In the genomic region with DNA sequence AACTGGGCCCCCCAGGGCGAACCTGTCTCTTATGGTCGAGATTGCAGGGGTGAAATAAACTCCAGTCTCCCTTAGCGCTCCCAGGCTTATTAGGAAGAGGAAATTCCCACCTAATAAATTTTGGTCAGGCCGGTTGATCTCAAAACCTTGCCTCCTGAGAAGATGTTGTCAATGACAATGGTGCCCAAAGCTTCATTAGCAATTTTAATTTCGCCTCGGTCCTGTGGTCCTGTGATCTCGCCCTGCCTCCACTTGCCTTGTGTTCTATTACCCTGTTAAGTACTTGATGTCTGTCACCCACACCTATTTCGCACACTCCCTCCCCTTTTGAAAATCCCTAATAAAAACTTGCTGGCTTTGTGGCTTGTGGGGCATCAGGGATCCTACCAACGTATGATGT, we compare ENCODE assay signal across 11 cellular contexts. TPM values are rescaled to one million over a fixed set of nuclear protein-coding genes. Genes with fewer than 3 reads are reported as not detected.
DNase-seq lines count a peak whose midpoint lies in the region; ATAC-seq, FAIRE-seq and TF ChIP-seq lines count a peak whose summit lies in the region.
"Not testable (repeated sequence)": the region's sequence is repeated elsewhere in the genome, so short reads cannot be mapped to it uniquely, and the experiment has no call there.
"Had no signal": no experiment of that assay in that cellular context is flagged by ENCODE, and none has a peak within 500 bp of the region (broad histone marks: within the 10 kb centered on the region; RNA-seq: fewer than 3 reads in every experiment).

No MANE protein-coding gene starts in this region.

- H3K9me2 ChIP-seq in GM23338 (ENCODE audit: insufficient read depth): not testable (repeated sequence)

- H3K4me3 Mint-ChIP-seq in GM23338 (peak overlapping the region; percentile 45), H9 (peak overlapping the region; percentile 8 to 24; a peak in 3 of 5 replicates)

- POLR2A ChIA-PET in H1 (lab: Charles Lee; ENCODE audit: partially characterized antibody); endothelial cell of umbilical vein (lab: Charles Lee): not testable (repeated sequence)

- not testable (repeated sequence) for H3K14ac ChIP-seq in H9 (ENCODE audit: insufficient read depth, low read length); H1 (ENCODE audit: insufficient read length)

- H3K4ac ChIP-seq in H9 (ENCODE audit: low read depth, low read length); H1 (replicated peaks; ENCODE audit: insufficient read length, low read depth, low read length); mesendoderm (ENCODE audit: low read depth, low read length): not testable (repeated sequence)

- H3K27ac ChIP-seq in GM23338 (ENCODE audit: low read depth): peak overlapping the region; percentile 88
- H3K27ac ChIP-seq in H9 (ENCODE audit: insufficient read length, low read depth, low read length); HUES6 (ENCODE audit: low read depth, low read length); H1 (ENCODE audit: low read depth, low read length); endothelial cell of umbilical vein (ENCODE audit: insufficient read depth, low read depth, low read length); mesendoderm (ENCODE audit: low read depth, low read length): not testable (repeated sequence)

- FAIRE-seq in H1 (lab: Jason Lieb, UNC): peak; percentile 93
- FAIRE-seq in endothelial cell of umbilical vein (lab: Jason Lieb, UNC): peak; percentile 55

- not testable (repeated sequence) for TF ChIP-seq POLR2A in H1 (IDR thresholded peaks at IDR 0.05; ENCODE audit: control extremely low read depth in 1 of 2, low read depth in 2 of 2, low read length in 2 of 2); endothelial cell of umbilical vein (IDR thresholded peaks at IDR 0.05; ENCODE audit: low read depth, low read length)

- H3K9me1 ChIP-seq in endothelial cell of umbilical vein (replicated peaks; ENCODE audit: control insufficient read depth, extremely low read depth, insufficient read depth, low read length): not testable (repeated sequence)

- BruUV-seq in endothelial cell of umbilical vein (replicated peaks; lab: Mats Ljungman, UMichigan): not testable (repeated sequence)

- WGBS in H9 (ENCODE audit: extremely low coverage, insufficient read length, low lambda C conversion rate): no CpG with 5 or more reads among the region's 9 CpGs
- 4% methylated on average over 9 of the region's 9 CpGs; no CpG with 5 or more reads in 1 of the 2 experiments for WGBS in H1 (ENCODE audit: extremely low coverage in 1 of 2, insufficient coverage in 1 of 2, insufficient read length in 1 of 2, insufficient replicate concordance in 2 of 2, low coverage in 1 of 2, low lambda C conversion rate in 2 of 2, missing lambda C conversion rate in 1 of 2), 2 experiments
- WGBS in mesendoderm (ENCODE audit: extremely low coverage, insufficient coverage, low lambda C conversion rate): no CpG with 5 or more reads among the region's 9 CpGs

- H3K36me3 Mint-ChIP-seq in GM23338 (ENCODE audit: low read depth): peaks cover 30% of the 10 kb centered on the region
- peaks cover 11 to 13% (median 11%) of the 10 kb centered on the region in 3 experiments; a peak in 6 of 7 replicates for H3K36me3 Mint-ChIP-seq in H9 (ENCODE audit: insufficient read depth in 1 of 3, low read depth in 3 of 3)

- TF ChIP-seq EP300 in H1 (IDR thresholded peaks at IDR 0.05; ENCODE audit: borderline replicate concordance in 1 of 2, low read depth in 2 of 2, low read length in 2 of 2): not testable (repeated sequence)

- H3F3A ChIP-seq in GM23338 (replicated peaks; ENCODE audit: low read depth): not testable (repeated sequence)

- not testable (repeated sequence) for H4K91ac ChIP-seq in H9 (ENCODE audit: insufficient read length, low read depth, low read length); H1 (replicated peaks; ENCODE audit: insufficient read length, low read length)

- ATAC-seq in GM23338: not testable (repeated sequence)

- not testable (repeated sequence) for H3K18ac ChIP-seq in H9 (ENCODE audit: insufficient read length, low read depth, low read length); H1 (ENCODE audit: extremely low read depth, low read length); mesendoderm (ENCODE audit: low read length)

- intact Hi-C loops in endothelial cell of umbilical vein (cut with micrococcal nuclease): not testable (repeated sequence)

- dilution Hi-C loops in endothelial cell of umbilical vein (cut with MboI; ENCODE audit: extremely low pct_ligation_motif_present, low sequenced_read_pairs): not testable (repeated sequence)

- peaks cover 39% of the 10 kb centered on the region for H3K9me3 Mint-ChIP-seq in GM23338
- peaks cover 21 to 55% of the 10 kb centered on the region in 2 experiments for H3K9me3 Mint-ChIP-seq in H9

- H4K20me1 ChIP-seq in GM23338 (replicated peaks; ENCODE audit: insufficient read depth); H9 (ENCODE audit: control insufficient read depth, insufficient read depth, insufficient read length); H1 (replicated peaks in 1 of 2; ENCODE audit: control insufficient read depth in 1 of 2, insufficient read depth in 2 of 2, low read length in 2 of 2); endothelial cell of umbilical vein (replicated peaks; ENCODE audit: control insufficient read depth, extremely low read depth, insufficient read depth, low read length): not testable (repeated sequence)

- H3K27me3 Mint-ChIP-seq in GM23338 (ENCODE audit: insufficient read depth, low read depth, poor library complexity); H9 (ENCODE audit: low read depth): not testable (repeated sequence)

- not testable (repeated sequence) for H3K79me1 ChIP-seq in H9 (ENCODE audit: insufficient read depth, low read depth, low read length, poor library complexity, severe bottlenecking); H1 (ENCODE audit: low read depth, low read length); mesendoderm (ENCODE audit: low read length)

- H3T11ph ChIP-seq in H9 (ENCODE audit: low read length): not testable (repeated sequence)

- H2AK5ac ChIP-seq in H9 (ENCODE audit: insufficient read length, low read length); H1 (ENCODE audit: low read depth, low read length); mesendoderm (ENCODE audit: low read length): not testable (repeated sequence)

- H2BK5ac ChIP-seq in H9 (ENCODE audit: insufficient read length, low read length); H1 (ENCODE audit: low read depth, low read length); mesendoderm (ENCODE audit: low read length): not testable (repeated sequence)

- H4K8ac ChIP-seq in H9 (replicated peaks; ENCODE audit: insufficient read length, low read depth, low read length); H1 (ENCODE audit: extremely low read depth, insufficient read depth, low read length); mesendoderm (ENCODE audit: low read depth, low read length): not testable (repeated sequence)

- not testable (repeated sequence) for H2BK15ac ChIP-seq in H9 (ENCODE audit: low read depth, low read length); H1 (ENCODE audit: low read length); mesendoderm (replicated peaks; ENCODE audit: low read depth)

- H3K9ac ChIP-seq in H9 (ENCODE audit: extremely low read depth, insufficient read length, low read length); HUES6 (ENCODE audit: low read length); NT2/D1 (ENCODE audit: insufficient read length, low read depth); H1 (replicated peaks in 1 of 4; ENCODE audit: extremely low read depth in 1 of 4, low read depth in 3 of 4, low read length in 3 of 4); endothelial cell of umbilical vein (replicated peaks; ENCODE audit: extremely low read depth, insufficient read depth, low read length); mesendoderm (ENCODE audit: low read length): not testable (repeated sequence)

- not testable (repeated sequence) for H2AFZ ChIP-seq in GM23338; H9 (ENCODE audit: low read length); H1 (ENCODE audit: low read length); endothelial cell of umbilical vein (ENCODE audit: low read depth, low read length)

- CTCF ChIA-PET in H1 (lab: Charles Lee; ENCODE audit: partially characterized antibody); endothelial cell of umbilical vein (lab: Charles Lee): not testable (repeated sequence)

- H3K9me3 ChIP-seq in H9 (ENCODE audit: control insufficient read depth, low read depth, low read length); endothelial cell of umbilical vein (replicated peaks; ENCODE audit: control insufficient read depth, insufficient read depth, low read length): not testable (repeated sequence)
- H3K9me3 ChIP-seq in HUES6 (ENCODE audit: control insufficient read depth, insufficient read depth, low read depth, low read length) (peaks cover 29% of the 10 kb centered on the region), NT2/D1 (ENCODE audit: insufficient read depth, low read length) (peaks cover 35% of the 10 kb centered on the region), H1 (ENCODE audit: insufficient read depth in 2 of 2, low read depth in 1 of 2, low read length in 1 of 2) (peaks cover 4 to 11% of the 10 kb centered on the region in 2 experiments; a peak in 2 of 4 replicates)

- H3K27me3 ChIP-seq in GM23338 (ENCODE audit: insufficient read depth); H9 (ENCODE audit: insufficient read depth, low read length); HUES6 (ENCODE audit: control insufficient read depth, insufficient read depth, low read length); NT2/D1 (ENCODE audit: insufficient read depth, insufficient read length); H1 (replicated peaks in 1 of 4; ENCODE audit: control insufficient read depth in 3 of 4, extremely low read depth in 1 of 4, insufficient read depth in 3 of 4, low read length in 3 of 4); endothelial cell of umbilical vein (ENCODE audit: control insufficient read depth in 2 of 2, insufficient read depth in 2 of 2, low read length in 2 of 2); mesendoderm (ENCODE audit: insufficient read depth, low read length, poor library complexity): not testable (repeated sequence)

- H3K4me1 Mint-ChIP-seq in GM23338 (peaks cover 31% of the 10 kb centered on the region), H9 (peaks cover 21 to 33% of the 10 kb centered on the region in 2 experiments)

- not testable (repeated sequence) for H2BK120ac ChIP-seq in H9 (ENCODE audit: low read depth, low read length, poor library complexity, severe bottlenecking); H1 (replicated peaks; ENCODE audit: low read depth, low read length); mesendoderm (ENCODE audit: low read depth, low read length)

- H2BK20ac ChIP-seq in H9 (ENCODE audit: low read depth, low read length, poor library complexity, severe bottlenecking); H1 (ENCODE audit: low read length): not testable (repeated sequence)

- H3K23me2 ChIP-seq in H9 (ENCODE audit: insufficient read length, low read depth, low read length, poor library complexity, severe bottlenecking); H1 (ENCODE audit: low read depth, low read length): not testable (repeated sequence)

- not testable (repeated sequence) for TF ChIP-seq RAD21 in H1 (IDR thresholded peaks at IDR 0.05 in 1 of 2, conservative IDR thresholded peaks at IDR 0.05 in 1 of 2; ENCODE audit: low read depth in 2 of 2, low read length in 2 of 2)

- not testable (repeated sequence) for H4K5ac ChIP-seq in H9 (ENCODE audit: insufficient read length, low read depth, low read length); H1 (ENCODE audit: insufficient read length, low read depth, low read length); mesendoderm (ENCODE audit: low read length)

- H3K23ac ChIP-seq in H9 (ENCODE audit: insufficient read length, low read depth, low read length); H1 (ENCODE audit: insufficient read length); mesendoderm (ENCODE audit: low read length): not testable (repeated sequence)

- H3K27ac Mint-ChIP-seq in GM23338: peak overlapping the region; percentile 79
- H3K27ac Mint-ChIP-seq in H9: not testable (repeated sequence)

- not testable (repeated sequence) for H3K56ac ChIP-seq in H9 (ENCODE audit: insufficient read length, low read depth, low read length); H1 (replicated peaks; ENCODE audit: insufficient read length, low read depth, low read length); mesendoderm (ENCODE audit: low read length)

- not testable (repeated sequence) for TF ChIP-seq CTCF in GM23338 (conservative IDR thresholded peaks at IDR 0.05; ENCODE audit: low read depth in 2 of 2); H9 (conservative IDR thresholded peaks at IDR 0.05); H1 (IDR thresholded peaks at IDR 0.05; ENCODE audit: control extremely low read depth in 1 of 3, insufficient read depth in 1 of 3, low read depth in 1 of 3, low read length in 3 of 3); endothelial cell of umbilical vein (IDR thresholded peaks at IDR 0.05; ENCODE audit: extremely low read depth in 1 of 2, insufficient read depth in 1 of 2, low read depth in 1 of 2, low read length in 2 of 2)

- H3K4me2 ChIP-seq in GM23338 (peak overlapping the region; percentile 79), H1 (ENCODE audit: insufficient read depth in 1 of 2, low read depth in 2 of 2, low read length in 2 of 2) (peak overlapping the region; percentile 42 to 59)
- H3K4me2 ChIP-seq in H9 (ENCODE audit: insufficient read depth, insufficient read length, low read length); endothelial cell of umbilical vein (ENCODE audit: insufficient read depth, low read length); mesendoderm (ENCODE audit: low read length): not testable (repeated sequence)

- H3K36me3 ChIP-seq in GM23338 (ENCODE audit: insufficient read depth); HUES6 (ENCODE audit: control insufficient read depth, insufficient read depth, low read length); NT2/D1 (ENCODE audit: insufficient read depth, insufficient read length, low read length); H1 (ENCODE audit: control insufficient read depth in 2 of 4, insufficient read depth in 4 of 4, low read length in 3 of 4); endothelial cell of umbilical vein (ENCODE audit: control insufficient read depth in 2 of 2, extremely low read depth in 1 of 2, insufficient read depth in 2 of 2, low read length in 2 of 2); mesendoderm (ENCODE audit: control insufficient read depth, insufficient read depth, low read length): not testable (repeated sequence)

- H3K4me3 ChIP-seq in GM23338: peak overlapping the region; percentile 46
- H3K4me3 ChIP-seq in HUES6 (ENCODE audit: low read depth, low read length): peak overlapping the region; percentile 13; the same call in 1 of the 2 replicates
- not testable (repeated sequence) for H3K4me3 ChIP-seq in NT2/D1 (ENCODE audit: insufficient read length, low read depth); endothelial cell of umbilical vein (replicated peaks in 1 of 3; ENCODE audit: insufficient read depth in 1 of 3, low read depth in 1 of 3, low read length in 3 of 3); mesendoderm (ENCODE audit: low read length)
- H3K4me3 ChIP-seq in H1 (ENCODE audit: extremely low read depth in 1 of 4, insufficient read depth in 2 of 4, low read depth in 3 of 4, low read length in 4 of 4): peak overlapping the region in 1 of 4 experiments; percentile 44; a peak in 1 of 8 replicates

- not testable (repeated sequence) for H2BK12ac ChIP-seq in H9 (ENCODE audit: insufficient read length, low read depth, low read length); H1 (ENCODE audit: low read depth, low read length)

- H3K79me2 ChIP-seq in GM23338 (replicated peaks; ENCODE audit: insufficient read depth); H9 (ENCODE audit: insufficient read depth, low read length); H1 (ENCODE audit: control insufficient read depth in 1 of 2, insufficient read depth in 2 of 2, low read length in 2 of 2); endothelial cell of umbilical vein (ENCODE audit: control insufficient read depth, insufficient read depth, low read length); mesendoderm (ENCODE audit: control insufficient read depth, insufficient read depth, low read length): not testable (repeated sequence)

- DNase-seq in GM23338 (ENCODE audit: low spot score): peak; percentile 73
- not testable (repeated sequence) for DNase-seq in H9; H1 (ENCODE audit: low read depth in 1 of 2, low spot score in 2 of 2); endothelial cell of umbilical vein (ENCODE audit: low read depth, low spot score)
- peak; percentile 49 for DNase-seq in NT2/D1 (ENCODE audit: low read depth, low spot score)
- DNase-seq in iPS DF 19.7 (ENCODE audit: low read depth, low spot score): peak; percentile 45
- DNase-seq in mesendoderm: peak; percentile 58

- peaks cover 41% of the 10 kb centered on the region for H3K4me1 ChIP-seq in GM23338 (ENCODE audit: insufficient read depth)
- H3K4me1 ChIP-seq in H9 (ENCODE audit: insufficient read depth, low read length); HUES6 (ENCODE audit: control insufficient read depth, insufficient read depth, low read length); NT2/D1 (ENCODE audit: insufficient read depth, insufficient read length); H1 (replicated peaks in 1 of 4; ENCODE audit: control insufficient read depth in 3 of 4, insufficient read depth in 4 of 4, low read length in 3 of 4); endothelial cell of umbilical vein (ENCODE audit: control insufficient read depth, extremely low read depth, insufficient read depth, low read length); mesendoderm (ENCODE audit: control insufficient read depth, low read depth, low read length): not testable (repeated sequence)

RNA-seq across cellular contexts. Expression of gene ZNF730, which starts 51.5 kb away (rescaled TPM):
- 37.9 and 41.8 TPM in 2 replicates for total RNA-seq in GM23338 (2014; rRNA removed; shearing (Covaris generic))
- 20.1 and 22.0 TPM in 2 replicates for polyA plus RNA-seq in GM23338 (2016; fragmentation: Nextera tagmentation; extraction: Ambion mirVana)
- total RNA-seq in H9 (2021): 19.7 and 21.4 TPM in 2 replicates
- total RNA-seq in H1 (2021; fragmentation: NEBNext Ultra II Directional; extraction: Animal tissue kit (Norgen Biotek cat#: 25700)): 24.7 and 29.4 TPM in 2 replicates
- 5.2 and 7.0 TPM in 2 replicates for polyA plus RNA-seq in H1 (2011; rRNA removed)
- 10.5 TPM for polyA plus RNA-seq in H1 (2011; cell fraction: cytosol; rRNA removed)
- polyA plus RNA-seq in H1 (2011; cell fraction: nucleus; rRNA removed): 8.7 TPM
- polyA plus RNA-seq in H1 (2012, experiment 1 of 2): 5.4 to 11.5 TPM (median 7.0 TPM) in 4 replicates
- 1.2 TPM for polyA plus RNA-seq in H1 (2012, experiment 2 of 2)
- polyA plus RNA-seq in H1 (2013, experiment 1 of 2): 22.2 TPM
- polyA plus RNA-seq in H1 (2013, experiment 2 of 2): 19.1 TPM
- 25.6 and 32.7 TPM in 2 replicates for polyA minus RNA-seq in H1 (2011; rRNA and poly(A)+ RNA removed)
- polyA minus RNA-seq in H1 (2011; cell fraction: cytosol; rRNA and poly(A)+ RNA removed): 22.2 TPM
- 95.4 TPM for polyA minus RNA-seq in H1 (2011; cell fraction: nucleus; rRNA and poly(A)+ RNA removed)
- 3.0 and 4.2 TPM in 2 replicates for total RNA-seq in endothelial cell of umbilical vein
- 0.39 and 0.76 TPM in 2 replicates for polyA plus RNA-seq in endothelial cell of umbilical vein
- polyA plus RNA-seq in endothelial cell of umbilical vein (2011; cell fraction: cytosol; rRNA removed): 0.56 and 0.61 TPM in 2 replicates
- 3.0 and 3.3 TPM in 2 replicates for polyA plus RNA-seq in endothelial cell of umbilical vein (2011; cell fraction: nucleus; rRNA removed)
- polyA plus RNA-seq in endothelial cell of umbilical vein (2012): 0.16 and 0.59 TPM in 2 replicates
- 0.40 and 0.90 TPM in 2 replicates for polyA minus RNA-seq in endothelial cell of umbilical vein
- not detected for polyA minus RNA-seq in endothelial cell of umbilical vein (2011; cell fraction: cytosol; rRNA and poly(A)+ RNA removed)
- 1.6 and 3.6 TPM in 2 replicates for polyA minus RNA-seq in endothelial cell of umbilical vein (2011; cell fraction: nucleus; rRNA and poly(A)+ RNA removed)
- 17.8 TPM for polyA plus RNA-seq in mesendoderm (2013, experiment 1 of 2)
- 18.9 TPM for polyA plus RNA-seq in mesendoderm (2013, experiment 2 of 2)
- total RNA-seq: CD4-positive, alpha-beta memory T cell had no signal
- polyA plus RNA-seq: CD14-positive monocyte; CD4-positive, alpha-beta memory T cell; CD8-positive, alpha-beta memory T cell had no signal
